Comparison of ENCODE assay signal across 4 cellular contexts in the genomic region with DNA sequence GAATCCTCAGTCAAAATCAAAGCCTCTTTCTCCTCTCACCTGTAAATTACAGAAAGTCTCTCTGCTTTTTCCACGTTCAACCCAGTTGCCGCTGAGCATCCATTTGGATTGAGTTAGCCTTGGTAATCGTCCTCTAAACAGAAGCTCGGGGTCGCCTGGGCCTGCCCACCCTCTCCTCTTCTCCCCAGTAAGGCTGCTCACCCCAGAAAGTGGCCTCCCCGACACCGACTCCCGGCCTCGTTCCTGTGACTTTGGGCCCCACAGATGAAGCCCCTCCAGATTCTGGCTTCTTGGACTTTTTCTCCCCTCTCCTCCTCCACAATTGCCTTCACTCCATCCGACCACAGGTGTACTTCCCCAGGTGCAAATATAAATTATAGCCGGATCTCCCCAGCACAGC.
"Had no signal": no experiment of that assay in that cellular context is flagged by ENCODE, and none has a peak within 500 bp of the region (broad histone marks: within the 10 kb centered on the region; RNA-seq: fewer than 3 reads in every experiment).

No MANE protein-coding gene starts in this region.

- DNase-seq: H9, HCEC 1CT, IMR-90 had no signal

- H2AFZ ChIP-seq: GM23338 had no signal

- H3K4me2 ChIP-seq: GM23338 had no signal

- H3K4me3 ChIP-seq: GM23338 had no signal

- ATAC-seq: GM23338 had no signal
